17 cellular contexts compared by ENCODE assay signal in the genomic region with DNA sequence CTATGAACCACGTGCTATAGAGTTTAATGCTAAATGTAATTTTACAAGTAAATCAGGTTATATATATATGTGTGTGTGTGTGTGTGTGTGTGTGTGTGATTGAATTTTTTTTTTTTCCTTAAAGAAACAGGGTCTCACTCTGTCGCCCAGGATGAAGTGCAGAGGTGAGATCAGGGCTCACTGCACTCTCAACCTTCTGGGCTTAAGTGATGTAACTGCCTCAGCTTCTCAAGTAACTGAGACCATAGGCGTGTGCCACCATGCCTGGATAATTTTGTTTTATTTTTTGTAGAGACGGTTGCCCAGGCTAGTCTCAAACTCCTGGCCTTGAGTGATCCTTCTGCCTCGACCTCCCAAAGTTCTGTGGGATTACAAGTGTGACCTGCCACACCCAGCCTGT. TPM values are rescaled to one million over a fixed set of nuclear protein-coding genes. Genes with fewer than 3 reads are reported as not detected.
DNase-seq lines count a peak whose midpoint lies in the region; ATAC-seq and TF ChIP-seq lines count a peak whose summit lies in the region.
"Had no signal": no experiment of that assay in that cellular context is flagged by ENCODE, and none has a peak within 500 bp of the region (broad histone marks: within the 10 kb centered on the region; RNA-seq: fewer than 3 reads in every experiment).

No MANE protein-coding gene starts in this region.

- H3K27me3 Mint-ChIP-seq in WTC11 (ENCODE audit: low read depth), result no peaks in the 10 kb centered on the region
- peaks cover 0 to 2% (median 0%) of the 10 kb centered on the region in 3 donors for H3K27me3 Mint-ChIP-seq in immature natural killer cell (ENCODE audit: low read depth in 3 of 3)
- H3K27me3 Mint-ChIP-seq: CD4-positive, CD25-positive, alpha-beta regulatory T cell; CD8-positive, alpha-beta memory T cell had no signal

- H3K4me1 ChIP-seq in MM.1S (ENCODE audit: low read length) (peaks cover 21% of the 10 kb centered on the region), psoas muscle (peaks cover 17% of the 10 kb centered on the region)

- no peaks in the 10 kb centered on the region for H4K20me1 ChIP-seq in MM.1S (ENCODE audit: insufficient read depth, low read length)

- H3K9me3 Mint-ChIP-seq in WTC11 (peaks cover 5% of the 10 kb centered on the region), immature natural killer cell (peaks cover 0 to 2% (median 0%) of the 10 kb centered on the region in 6 donors)

- H3K36me3 ChIP-seq in MM.1S (replicated peaks; ENCODE audit: insufficient read depth, low read length) (no peaks in the 10 kb centered on the region), psoas muscle (ENCODE audit: insufficient read depth in 1 of 2, low read depth in 1 of 2) (no peaks in the 10 kb centered on the region)
- H3K36me3 ChIP-seq: BE2C had no signal

- no peaks in the 10 kb centered on the region for H3K9me3 ChIP-seq in MM.1S (replicated peaks; ENCODE audit: insufficient read depth, low read length)
- H3K9me3 ChIP-seq in psoas muscle, result no peaks in the 10 kb centered on the region
- H3K9me3 ChIP-seq: BE2C had no signal

- WGBS in psoas muscle, 3 donors, result 52 to 70% (median 57%) methylated on average over 5 of the region's 5 CpGs

- peaks cover 28% of the 10 kb centered on the region for H3K4me1 Mint-ChIP-seq in WTC11
- peaks cover 11 to 21% of the 10 kb centered on the region in 2 donors for H3K4me1 Mint-ChIP-seq in immature natural killer cell

- POLR2A ChIA-PET in WTC11 (lab: Charles Lee), result interaction anchor here (0.6 kb wide), 1 partner anchor 27 kb away, joined by 4 read pairs; no protein-coding TSS in a partner anchor

- H3K4me3 ChIP-seq in GM12865 (ENCODE audit: low read depth, low read length) (peak overlapping the region; percentile 26), MM.1S (ENCODE audit: low read length) (peak overlapping the region; percentile 3; the same call in 1 of the 2 replicates), psoas muscle (no peak overlapping the region)

- no peak for ATAC-seq in WTC11
- no peak for ATAC-seq in psoas muscle

- H3K27ac Mint-ChIP-seq in WTC11 (no peak overlapping the region), immature natural killer cell (no peak overlapping the region)
- H3K27ac Mint-ChIP-seq: CD4-positive, CD25-positive, alpha-beta regulatory T cell; CD8-positive, alpha-beta memory T cell; H9 had no signal

- H3K4me3 Mint-ChIP-seq in WTC11 (no peak overlapping the region), immature natural killer cell (no peak overlapping the region)
- H3K4me3 Mint-ChIP-seq: CD4-positive, CD25-positive, alpha-beta regulatory T cell; CD8-positive, alpha-beta memory T cell; H9 had no signal

- no peak overlapping the region for H2AFZ ChIP-seq in MM.1S (ENCODE audit: low read length)

- no peak overlapping the region for H3K9ac ChIP-seq in MM.1S (ENCODE audit: low read length)

- CTCF ChIA-PET in WTC11 (lab: Charles Lee), result interaction anchor here (1.5 kb wide), 1 partner anchor 27 kb away, joined by 7 read pairs; a partner anchor contains a TSS

- H3K27me3 ChIP-seq in MM.1S (replicated peaks; ENCODE audit: insufficient read depth, low read length) (no peaks in the 10 kb centered on the region), psoas muscle (ENCODE audit: insufficient read depth in 3 of 3, low read length in 2 of 3) (no peaks in the 10 kb centered on the region)
- H3K27me3 ChIP-seq: BE2C had no signal

- H3K27ac ChIP-seq in MM.1S (ENCODE audit: low read length), result no peak overlapping the region
- H3K27ac ChIP-seq in psoas muscle, result no peak overlapping the region

- no peaks in the 10 kb centered on the region for H3F3A ChIP-seq in MM.1S (ENCODE audit: insufficient read depth, low read length)

- TF ChIP-seq CTCF in GM12865 (IDR thresholded peaks at IDR 0.05; ENCODE audit: insufficient read depth, low read depth, low read length, missing control alignments) (no peak), MM.1S (IDR thresholded peaks at IDR 0.05; ENCODE audit: low read length) (no peak), WTC11 (IDR thresholded peaks at IDR 0.05) (no peak), psoas muscle (IDR thresholded peaks at IDR 0.05) (no peak)

- peaks cover 76% of the 10 kb centered on the region for H3K79me2 ChIP-seq in MM.1S (ENCODE audit: low read length)

- intact Hi-C loops in psoas muscle (cut with DNase I), result no loop called here

- H3K36me3 Mint-ChIP-seq in WTC11 (peaks cover 16% of the 10 kb centered on the region), immature natural killer cell (peaks cover 4 to 11% (median 6%) of the 10 kb centered on the region in 3 donors)

- peak overlapping the region; percentile 51 for H3K4me2 ChIP-seq in MM.1S (ENCODE audit: low read depth, low read length)

- H3K9me2 ChIP-seq in MM.1S (replicated peaks; ENCODE audit: insufficient read depth, low read length), result no peaks in the 10 kb centered on the region

- DNase-seq in GM12865 (ENCODE audit: low read depth) (peak; percentile 30), MM.1S (no peak), WTC11 (ENCODE audit: low spot score) (no peak), immature natural killer cell (no peak), psoas muscle (no peak), SK-N-DZ (ENCODE audit: low spot score) (no peak)
- no peak for DNase-seq in activated naive CD4-positive, alpha-beta T cell (lab: John Stamatoyannopoulos, UW)
- DNase-seq: BE2C; C1 segment of cervical spinal cord; CD4-positive, CD25-positive, alpha-beta regulatory T cell; CD8-positive, alpha-beta memory T cell; COR-L47; DMS 273 treated with DMSO at 0.1 percent for 48 hours; DMS53; DND-41; H9; KG1 had no signal

TF ChIP-seq in WTC11, 78 proteins besides CTCF, POLR2A, EP300 and RAD21:
- TF ChIP-seq ZNF232 (CRISPR knock-in tag; IDR thresholded peaks at IDR 0.05), result no peak
- 0 out of 2 replicates have a peak, but pooled peaks have one; percentile 7 for TF ChIP-seq ZNF121 (CRISPR knock-in tag; IDR thresholded peaks at IDR 0.05)

RNA-seq across cellular contexts. Expression of a gene that starts 26.3 kb away (rescaled TPM):
- total RNA-seq in WTC11 (2021) (51.0 to 55.0 TPM (median 51.3 TPM) in 3 replicates), psoas muscle (1 to 10 TPM; 6.3 to 9.0 (median 6.6) TPM)
- polyA plus RNA-seq in immature natural killer cell (1 to 10 TPM in 2 of 3 donors, under 1 TPM in 1; 0.70 to 8.7 (median 4.4) TPM), psoas muscle (1 to 10 TPM in 2 of 3 donors, under 1 TPM in 1; 0.83 to 3.5 (median 1.3) TPM)
- 9.5 and 11.5 TPM in 2 replicates for polyA plus RNA-seq in SK-N-DZ (2014; cell fraction: cytosol; rRNA removed)
- 5.9 and 9.3 TPM in 2 replicates for polyA plus RNA-seq in SK-N-DZ (2014; cell fraction: nucleus; rRNA removed)
